In genomic region chr2:15355386-15355785, GRCh38 we compare ENCODE assay signal across 1 cellular context.
TF ChIP-seq lines count a peak whose summit lies in the region.

No MANE protein-coding gene starts in this region.

TF ChIP-seq in GM23338, 12 proteins besides CTCF, POLR2A, EP300 and RAD21:
- TF ChIP-seq ZNF462 (CRISPR knock-in tag; IDR thresholded peaks at IDR 0.05) (no peak), ZNF114 (CRISPR knock-in tag; IDR thresholded peaks at IDR 0.05) (no peak), REST (IDR thresholded peaks at IDR 0.05; ENCODE audit: unreplicated experiment) (no peak), ETS1 (IDR thresholded peaks at IDR 0.05) (no peak), NANOG (IDR thresholded peaks at IDR 0.05; ENCODE audit: borderline replicate concordance) (no peak), CREB1 (CRISPR knock-in tag; IDR thresholded peaks at IDR 0.05; ENCODE audit: low read depth) (no peak), STAT1 (IDR thresholded peaks at IDR 0.05; ENCODE audit: unreplicated experiment) (no peak), EZH2 (IDR thresholded peaks at IDR 0.05; ENCODE audit: low read depth, unreplicated experiment) (no peak), EZH2phosphoT487 (IDR thresholded peaks at IDR 0.05; ENCODE audit: unreplicated experiment) (no peak), JUNB (IDR thresholded peaks at IDR 0.05; ENCODE audit: unreplicated experiment) (no peak), ZNF331 (CRISPR knock-in tag; IDR thresholded peaks at IDR 0.05; ENCODE audit: low read depth) (no peak), POLR2AphosphoS5 (IDR thresholded peaks at IDR 0.05; ENCODE audit: low read depth) (no peak)
TF ChIP-seq in GM23338: peak in this region for 0.
